Comparison of ENCODE assay signal across 2 cellular contexts in the genomic region with DNA sequence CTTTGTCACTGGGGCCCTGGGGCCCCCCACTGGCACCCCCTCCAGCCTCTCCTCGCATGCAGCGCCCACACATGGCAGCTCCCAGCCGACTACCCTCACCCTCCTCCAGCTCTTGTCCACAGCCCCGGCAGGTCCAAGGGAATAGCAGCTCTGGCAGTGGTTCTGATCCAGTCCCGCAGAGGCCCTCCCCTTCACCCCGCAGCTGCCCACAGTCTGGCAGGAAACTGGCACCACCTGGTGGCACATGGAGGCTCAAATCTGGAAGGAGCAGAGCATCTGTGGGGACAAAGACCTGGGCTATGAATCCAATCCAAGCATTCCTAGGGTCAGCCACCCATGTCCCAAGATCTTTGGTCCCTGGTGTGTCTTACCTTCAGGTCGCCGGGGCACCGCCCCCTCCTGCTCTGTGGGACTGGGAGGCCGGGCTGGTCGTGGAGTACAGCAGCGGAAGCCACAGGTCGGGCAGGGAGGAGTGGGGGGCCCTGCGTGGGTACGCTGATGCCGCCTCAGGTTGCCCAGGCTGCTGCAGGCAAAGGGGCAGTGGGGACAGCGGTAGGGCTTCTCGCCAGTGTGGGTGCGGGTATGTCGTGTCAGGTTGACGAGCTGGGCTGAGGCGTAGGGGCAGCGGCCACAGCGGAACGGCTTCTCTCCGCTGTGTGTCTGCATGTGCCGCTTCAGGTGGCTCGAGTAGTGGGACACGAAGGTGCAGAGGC.
TF ChIP-seq lines count a peak whose summit lies in the region.

No MANE protein-coding gene starts in this region.

TF ChIP-seq in GM12878, 131 proteins besides CTCF, POLR2A, EP300 and RAD21:
- TF ChIP-seq, protein P1, sequence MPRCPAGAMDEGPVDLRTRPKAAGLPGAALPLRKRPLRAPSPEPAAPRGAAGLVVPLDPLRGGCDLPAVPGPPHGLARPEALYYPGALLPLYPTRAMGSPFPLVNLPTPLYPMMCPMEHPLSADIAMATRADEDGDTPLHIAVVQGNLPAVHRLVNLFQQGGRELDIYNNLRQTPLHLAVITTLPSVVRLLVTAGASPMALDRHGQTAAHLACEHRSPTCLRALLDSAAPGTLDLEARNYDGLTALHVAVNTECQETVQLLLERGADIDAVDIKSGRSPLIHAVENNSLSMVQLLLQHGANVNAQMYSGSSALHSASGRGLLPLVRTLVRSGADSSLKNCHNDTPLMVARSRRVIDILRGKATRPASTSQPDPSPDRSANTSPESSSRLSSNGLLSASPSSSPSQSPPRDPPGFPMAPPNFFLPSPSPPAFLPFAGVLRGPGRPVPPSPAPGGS (IDR thresholded peaks at IDR 0.05; ENCODE audit: borderline replicate concordance, insufficient read depth, low read depth, low read length, poor library complexity, severe bottlenecking): peak; percentile 39
- TF ChIP-seq EED (IDR thresholded peaks at IDR 0.05; ENCODE audit: low read depth): no peak
- peak; percentile 9; the same call in 1 of the 2 replicates for TF ChIP-seq POLR2AphosphoS5 (IDR thresholded peaks at IDR 0.05; ENCODE audit: low read length)
- 0 out of 2 replicates have a peak, but pooled peaks have one; percentile 42 for TF ChIP-seq POLR2AphosphoS2 (IDR thresholded peaks at IDR 0.05; ENCODE audit: low read depth, low read length)

TF ChIP-seq in neural cell, 6 proteins besides CTCF, POLR2A, EP300 and RAD21:
- no peak for TF ChIP-seq REST (IDR thresholded peaks at IDR 0.05; ENCODE audit: borderline replicate concordance)
- TF ChIP-seq TAF1 (IDR thresholded peaks at IDR 0.05; ENCODE audit: low read depth): no peak
- no peak for TF ChIP-seq EZH2 (IDR thresholded peaks at IDR 0.05; ENCODE audit: borderline replicate concordance, insufficient read depth, low read length, poor library complexity, severe bottlenecking)
- TF ChIP-seq MXI1 (conservative IDR thresholded peaks at IDR 0.05; ENCODE audit: poor library complexity, severe bottlenecking): no peak
- no peak for TF ChIP-seq POLR2AphosphoS5 (IDR thresholded peaks at IDR 0.05)
- no peak for TF ChIP-seq SMC3 (conservative IDR thresholded peaks at IDR 0.05; ENCODE audit: poor library complexity)
TF ChIP-seq in neural cell: peak in this region for 0.
